ENCODE assay signal across 8 cellular contexts in the genomic region with DNA sequence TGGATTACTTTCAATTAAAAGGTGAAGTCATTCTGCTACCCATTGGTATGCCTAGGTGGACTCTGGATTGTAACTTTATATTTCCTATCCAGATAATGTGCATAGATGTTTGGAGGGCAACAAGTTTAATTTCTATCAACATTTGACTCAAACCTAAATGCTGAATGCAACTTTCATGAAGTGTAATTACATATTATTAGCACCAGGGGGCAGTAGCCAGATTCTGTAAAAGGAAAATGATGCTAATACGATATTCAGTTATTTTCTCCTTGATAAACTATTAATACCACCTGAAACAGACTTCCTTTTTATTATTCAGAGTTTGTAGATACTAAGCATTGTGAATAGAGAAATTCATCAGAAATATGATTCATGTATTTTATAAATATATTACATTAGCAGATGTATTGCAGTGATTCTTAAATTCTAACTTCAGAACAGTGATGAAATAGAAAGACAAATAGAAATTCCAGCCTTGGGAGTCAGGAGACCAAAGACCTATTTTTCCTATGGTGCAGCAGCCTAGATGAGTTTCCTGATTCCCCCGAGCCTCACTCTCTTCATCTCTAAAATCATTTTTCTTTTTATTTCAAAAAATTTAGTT.
DNase-seq lines count a peak whose midpoint lies in the region; ATAC-seq, FAIRE-seq and TF ChIP-seq lines count a peak whose summit lies in the region.

No MANE protein-coding gene starts in this region.

- FAIRE-seq in H1 (lab: Jason Lieb, UNC) (no peak), pancreas (lab: Jason Lieb, UNC) (peak; percentile 54)

- H3K9me3 ChIP-seq in H1 (ENCODE audit: insufficient read depth in 2 of 2, low read depth in 1 of 2, low read length in 1 of 2) (no peaks in the 10 kb centered on the region; a peak in 1 of 4 replicates), pancreas (no peaks in the 10 kb centered on the region)

- peak; percentile 4 for DNase-seq in SIG-M5 treated with dmso at 0.1 percent for 504 hours (lab: John Stamatoyannopoulos, UW; ENCODE audit: unreplicated experiment)
- DNase-seq in SIG-M5 (lab: John Stamatoyannopoulos, UW), result no peak
- peak; percentile 8 for DNase-seq in NCI-H446 treated with DMSO at 0.1 percent for 48 hours (lab: John Stamatoyannopoulos, UW)
- no peak for DNase-seq in H1 (ENCODE audit: low read depth in 1 of 2, low spot score in 2 of 2)
- DNase-seq in pancreas, result no peak
- no peak for DNase-seq in stimulated activated CD4-positive, alpha-beta T cell treated with anti-CD3 and anti-CD28 coated beads, Interleukin-4, amount 100 ng/mL, for 24 hours

- H3K23ac ChIP-seq in H1 (ENCODE audit: insufficient read length), result no peak overlapping the region

- no peaks in the 10 kb centered on the region for H3K79me2 ChIP-seq in H1 (ENCODE audit: control insufficient read depth in 1 of 2, insufficient read depth in 2 of 2, low read length in 2 of 2)

- H2BK20ac ChIP-seq in H1 (ENCODE audit: low read length), result no peak overlapping the region

- no peak overlapping the region for H4K91ac ChIP-seq in H1 (replicated peaks; ENCODE audit: insufficient read length, low read length)

- H3K4me1 ChIP-seq in H1 (replicated peaks in 1 of 4; ENCODE audit: control insufficient read depth in 3 of 4, insufficient read depth in 4 of 4, low read length in 3 of 4) (peaks cover 0 to 11% (median 5%) of the 10 kb centered on the region in 4 experiments; a peak in 5 of 7 replicates), pancreas (no peaks in the 10 kb centered on the region)

- H2BK120ac ChIP-seq in H1 (replicated peaks; ENCODE audit: low read depth, low read length), result no peak overlapping the region

- TF ChIP-seq CTCF in H1 (IDR thresholded peaks at IDR 0.05; ENCODE audit: control extremely low read depth in 1 of 3, insufficient read depth in 1 of 3, low read depth in 1 of 3, low read length in 3 of 3) (peak in 2 of 3 experiments; percentile 19 to 61; a peak in 2 of 4 replicates), pancreas (IDR thresholded peaks at IDR 0.05) (peak; percentile 45 to 85 (median 65))

- H4K20me1 ChIP-seq in H1 (replicated peaks in 1 of 2; ENCODE audit: control insufficient read depth in 1 of 2, insufficient read depth in 2 of 2, low read length in 2 of 2), result no peaks in the 10 kb centered on the region

- no peak overlapping the region for H3K9ac ChIP-seq in H1 (replicated peaks in 1 of 4; ENCODE audit: extremely low read depth in 1 of 4, low read depth in 3 of 4, low read length in 3 of 4)

- POLR2A ChIA-PET in H1 (lab: Charles Lee; ENCODE audit: partially characterized antibody), result no interaction called here

- no peaks in the 10 kb centered on the region for H3K23me2 ChIP-seq in H1 (ENCODE audit: low read depth, low read length)

- CTCF ChIA-PET in H1 (lab: Charles Lee; ENCODE audit: partially characterized antibody), result interaction anchor here (0.9 to 1.8 kb wide), 8 partner anchors 10 to 119 kb away, joined by 3 to 6 read pairs (median 4); no protein-coding TSS in a partner anchor

- TF ChIP-seq EP300 in H1 (IDR thresholded peaks at IDR 0.05; ENCODE audit: borderline replicate concordance in 1 of 2, low read depth in 2 of 2, low read length in 2 of 2), result no peak

- H3K4me2 ChIP-seq in H1 (ENCODE audit: insufficient read depth in 1 of 2, low read depth in 2 of 2, low read length in 2 of 2), result no peak overlapping the region

- H4K8ac ChIP-seq in H1 (ENCODE audit: extremely low read depth, insufficient read depth, low read length), result no peak overlapping the region

- H3K36me3 ChIP-seq in H1 (ENCODE audit: control insufficient read depth in 2 of 4, insufficient read depth in 4 of 4, low read length in 3 of 4), result no peaks in the 10 kb centered on the region
- no peaks in the 10 kb centered on the region for H3K36me3 ChIP-seq in pancreas

- TF ChIP-seq RAD21 in H1 (IDR thresholded peaks at IDR 0.05 in 1 of 2, conservative IDR thresholded peaks at IDR 0.05 in 1 of 2; ENCODE audit: low read depth in 2 of 2, low read length in 2 of 2), result peak in 1 of 2 experiments; percentile 54; a peak in 3 of 4 replicates

- ATAC-seq in pancreas (peak in 2 of 4 donors; percentile 43 to 46), GM19467 (IDR thresholded peaks at IDR 0.05; ENCODE audit: unreplicated experiment) (no peak), GM21360 (IDR thresholded peaks at IDR 0.05; ENCODE audit: unreplicated experiment) (no peak)

- H3K14ac ChIP-seq in H1 (ENCODE audit: insufficient read length), result no peak overlapping the region

- no peaks in the 10 kb centered on the region for H3K79me1 ChIP-seq in H1 (ENCODE audit: low read depth, low read length)

- no peak overlapping the region for H3K27ac ChIP-seq in H1 (ENCODE audit: low read depth, low read length)
- no peak overlapping the region for H3K27ac ChIP-seq in pancreas

- H3K4me3 ChIP-seq in H1 (ENCODE audit: extremely low read depth in 1 of 4, insufficient read depth in 2 of 4, low read depth in 3 of 4, low read length in 4 of 4), result no peak overlapping the region
- H3K4me3 ChIP-seq in pancreas, result no peak overlapping the region

- TF ChIP-seq POLR2A in H1 (IDR thresholded peaks at IDR 0.05; ENCODE audit: control extremely low read depth in 1 of 2, low read depth in 2 of 2, low read length in 2 of 2), result no peak

- intact Hi-C loops in pancreas (cut with DNase I), result loop anchor here in 2 of 3 donors (5.0 to 10.0 kb wide), 2 partner anchors 230 to 233 kb away; no protein-coding TSS in a partner anchor

- no peaks in the 10 kb centered on the region for H3K27me3 ChIP-seq in H1 (replicated peaks in 1 of 4; ENCODE audit: control insufficient read depth in 3 of 4, extremely low read depth in 1 of 4, insufficient read depth in 3 of 4, low read length in 3 of 4)
- H3K27me3 ChIP-seq in pancreas, result no peaks in the 10 kb centered on the region

- H3K4ac ChIP-seq in H1 (replicated peaks; ENCODE audit: insufficient read length, low read depth, low read length), result no peak overlapping the region

- H3K18ac ChIP-seq in H1 (ENCODE audit: extremely low read depth, low read length), result no peak overlapping the region

- H3K56ac ChIP-seq in H1 (replicated peaks; ENCODE audit: insufficient read length, low read depth, low read length), result no peak overlapping the region

- H4K5ac ChIP-seq in H1 (ENCODE audit: insufficient read length, low read depth, low read length), result no peak overlapping the region

- H2BK5ac ChIP-seq in H1 (ENCODE audit: low read depth, low read length), result no peak overlapping the region

- H2AK5ac ChIP-seq in H1 (ENCODE audit: low read depth, low read length), result no peak overlapping the region

- no peak overlapping the region for H2BK15ac ChIP-seq in H1 (ENCODE audit: low read length)

- WGBS in H1 (ENCODE audit: extremely low coverage in 1 of 2, insufficient coverage in 1 of 2, insufficient read length in 1 of 2, insufficient replicate concordance in 2 of 2, low coverage in 1 of 2, low lambda C conversion rate in 2 of 2, missing lambda C conversion rate in 1 of 2), 2 experiments, result 77% methylated on average over 2 of the region's 2 CpGs; no CpG with 5 or more reads in 1 of the 2 experiments
- 17 to 26% methylated on average over 2 of the region's 2 CpGs for WGBS in pancreas, 2 donors

- no peak overlapping the region for H2BK12ac ChIP-seq in H1 (ENCODE audit: low read depth, low read length)

- H2AFZ ChIP-seq in H1 (ENCODE audit: low read length), result no peak overlapping the region

TF ChIP-seq in H1, 55 proteins besides CTCF, POLR2A, EP300 and RAD21:
- TF ChIP-seq JUN (IDR thresholded peaks at IDR 0.05; ENCODE audit: low read depth, low read length) (no peak), SIRT6 (IDR thresholded peaks at IDR 0.05; ENCODE audit: low read length) (no peak), E2F6 (IDR thresholded peaks at IDR 0.05) (no peak), GABPA (IDR thresholded peaks at IDR 0.05; ENCODE audit: borderline replicate concordance, insufficient read depth, low read length) (no peak), NANOG (IDR thresholded peaks at IDR 0.05; ENCODE audit: insufficient read depth, low read depth, low read length, poor library complexity, severe bottlenecking) (no peak), CHD2 (IDR thresholded peaks at IDR 0.05; ENCODE audit: low read length) (no peak), SUZ12 (IDR thresholded peaks at IDR 0.05; ENCODE audit: low read length) (no peak), ATF3 (IDR thresholded peaks at IDR 0.05; ENCODE audit: insufficient read depth, low read depth, low read length) (no peak), CREB1 (IDR thresholded peaks at IDR 0.05) (no peak), BACH1 (IDR thresholded peaks at IDR 0.05; ENCODE audit: low read length) (no peak), SP4 (IDR thresholded peaks at IDR 0.05; ENCODE audit: low read length) (no peak), TAF1 (IDR thresholded peaks at IDR 0.05; ENCODE audit: low read depth, low read length) (no peak), YY1 (IDR thresholded peaks at IDR 0.05; ENCODE audit: low read depth, low read length) (no peak), ZNF274 (IDR thresholded peaks at IDR 0.05; ENCODE audit: borderline replicate concordance, extremely low read depth, low read length) (no peak), CBX5 (IDR thresholded peaks at IDR 0.05; ENCODE audit: low read depth, low read length) (no peak)

Comparison
In these comparisons a context has a peak if more than half of its experiments do, and no peak if none do; other contexts are left out.
1. DNase-seq: peak in SIG-M5 treated with dmso at 0.1 percent for 504 hours (single experiment) and NCI-H446 treated with DMSO at 0.1 percent for 48 hours (single experiment); none in SIG-M5 (single experiment), H1 (0 of 2), pancreas (0 of 6) and stimulated activated CD4-positive, alpha-beta T cell treated with anti-CD3 and anti-CD28 coated beads, Interleukin-4, amount 100 ng/mL, for 24 hours (single experiment).